ENCODE assay signal across 17 cellular contexts in the genomic region with DNA sequence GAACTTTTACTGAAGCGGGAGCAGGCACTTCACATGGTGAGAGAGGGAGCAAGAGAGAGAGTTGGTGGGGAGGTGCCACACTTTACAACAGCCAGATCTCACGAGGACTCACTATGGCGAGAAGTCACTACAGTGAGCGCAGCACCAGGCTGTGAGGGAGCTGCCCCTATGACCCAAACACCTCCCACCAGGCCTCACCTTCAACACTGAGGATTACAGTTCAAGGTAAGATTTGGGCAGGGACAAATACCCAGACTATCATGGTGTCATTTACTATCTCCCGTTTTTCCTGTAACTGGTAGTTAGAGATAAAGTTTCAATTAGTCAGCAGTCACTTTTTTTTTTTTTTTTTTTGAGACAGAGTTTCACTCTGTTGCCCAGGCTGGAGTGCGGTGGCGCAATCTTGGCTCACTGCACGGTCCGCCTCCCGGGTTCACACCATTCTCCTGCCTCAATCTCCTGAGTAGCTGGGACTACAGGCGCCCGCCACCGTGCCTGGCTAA. TPM values are rescaled to one million over a fixed set of nuclear protein-coding genes. Genes with fewer than 3 reads are reported as not detected.
A peak's percentile ranks its signal among the peaks of the same experiment; 100 is the strongest.
DNase-seq lines count a peak whose midpoint lies in the region; ATAC-seq and TF ChIP-seq lines count a peak whose summit lies in the region.
"Had no signal": no experiment of that assay in that cellular context is flagged by ENCODE, and none has a peak within 500 bp of the region (broad histone marks: within the 10 kb centered on the region; RNA-seq: fewer than 3 reads in every experiment).

No MANE protein-coding gene starts in this region.

- intact Hi-C loops in sciatic nerve (cut with DNase I) = no loop called here

- ATAC-seq in sciatic nerve (peak; percentile 17), GM21423 (IDR thresholded peaks at IDR 0.05; ENCODE audit: unreplicated experiment) (no peak), HG03025 (IDR thresholded peaks at IDR 0.05; ENCODE audit: low FRiP score, unreplicated experiment) (no peak), HG02870 (IDR thresholded peaks at IDR 0.05; ENCODE audit: unreplicated experiment) (no peak)
- ATAC-seq: effector memory CD8-positive, alpha-beta T cell had no signal

- H3K4me3 ChIP-seq in NB4 (ENCODE audit: low read depth, low read length) (no peak overlapping the region), fibroblast of mammary gland (ENCODE audit: control insufficient read depth, low read depth, low read length) (no peak overlapping the region)

- DNase-seq in SIG-M5 treated with dmso at 0.1 percent for 504 hours (lab: John Stamatoyannopoulos, UW; ENCODE audit: unreplicated experiment) (peak; percentile 47), SIG-M5 (lab: John Stamatoyannopoulos, UW) (no peak), NB4 (ENCODE audit: low read depth) (peak; percentile 38), fibroblast of mammary gland (ENCODE audit: low read depth) (peak; percentile 20), sciatic nerve (ENCODE audit: low spot score) (no peak)
- DNase-seq: 8988T; activated CD4-positive, alpha-beta T cell treated with anti-CD3 and anti-CD28 coated beads, Interleukin-2, amount 50 U/mL, for 4 hours; activated naive CD4-positive, alpha-beta T cell; effector memory CD8-positive, alpha-beta T cell; foreskin melanocyte; MM.1S; NCI-H2171 treated with DMSO at 0.1 percent for 48 hours; retina; stimulated activated naive CD4-positive, alpha-beta T cell treated with Interleukin-2 at 50 U/mL for 16 hours had no signal

- TF ChIP-seq POLR2A in NB4 (IDR thresholded peaks at IDR 0.05; ENCODE audit: extremely low read depth, insufficient read length) = no peak

- no peak for TF ChIP-seq CTCF in NB4 (IDR thresholded peaks at IDR 0.05; ENCODE audit: low read depth, low read length)
- no peak for TF ChIP-seq CTCF in fibroblast of mammary gland (conservative IDR thresholded peaks at IDR 0.05; ENCODE audit: control insufficient read depth, insufficient read depth, low read depth, low read length)

RNA-seq across cellular contexts. Expression of gene RBCK1, which starts 7.8 kb away (rescaled TPM):
- 72.7 TPM for total RNA-seq in sciatic nerve

RNA-seq across cellular contexts. Expression of gene TRIB3, which starts 35.3 kb away (rescaled TPM):
- total RNA-seq in sciatic nerve = 6.2 TPM

RNA-seq across cellular contexts. Expression of gene TBC1D20, which starts 46.5 kb away (rescaled TPM):
- 32.5 TPM for total RNA-seq in sciatic nerve

Comparison
In these comparisons a context has a peak if more than half of its experiments do, and no peak if none do; other contexts are left out.
1. DNase-seq: peak in SIG-M5 treated with dmso at 0.1 percent for 504 hours (single experiment), NB4 (single experiment) and fibroblast of mammary gland (single experiment); none in SIG-M5 (single experiment) and sciatic nerve (single experiment).